ENCODE assay signal across 8 cellular contexts in the genomic region with DNA sequence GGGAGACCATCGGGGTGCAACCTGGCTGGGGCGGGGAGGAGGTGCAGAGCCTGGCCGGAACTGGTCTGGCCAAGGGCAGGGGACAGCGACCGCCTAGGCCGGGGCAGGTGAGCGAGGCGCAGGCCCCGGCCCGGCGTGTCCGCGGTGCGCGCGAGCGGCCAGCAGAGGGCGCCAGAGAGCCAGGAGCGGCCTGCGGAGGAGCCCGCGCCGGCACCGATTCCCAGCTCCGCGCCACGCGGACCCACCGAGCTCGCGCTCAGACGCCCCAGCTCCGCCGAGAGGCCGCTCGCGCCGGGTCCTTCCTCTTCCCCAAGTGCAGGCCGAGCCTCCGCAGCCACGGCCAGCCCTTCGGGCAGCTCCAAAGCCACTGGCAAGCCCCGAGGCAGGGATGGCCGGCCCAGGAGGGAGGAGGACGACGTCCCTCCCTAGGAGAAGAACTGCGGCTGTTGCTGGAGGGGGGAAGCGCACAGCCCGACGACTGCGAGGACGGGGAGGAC.
DNase-seq lines count a peak whose midpoint lies in the region; FAIRE-seq and TF ChIP-seq lines count a peak whose summit lies in the region.
"Not testable (repeated sequence)": the region's sequence is repeated elsewhere in the genome, so short reads cannot be mapped to it uniquely, and the experiment has no call there.

No MANE protein-coding gene starts in this region.

- FAIRE-seq in GM12891 (lab: Jason Lieb, UNC), result not testable (repeated sequence)

- TF ChIP-seq POLR2A in GM12891 (IDR thresholded peaks at IDR 0.05; ENCODE audit: low read depth, low read length), result not testable (repeated sequence)

- DNase-seq in 8988T, result peak; percentile 56
- DNase-seq in GM12891 (ENCODE audit: insufficient read length, low spot score), result peak; percentile 58
- DNase-seq in NCI-H2171 (lab: John Stamatoyannopoulos, UW), result peak; percentile 5
- DNase-seq in activated CD4-positive, alpha-beta T cell treated with anti-CD3 and anti-CD28 coated beads for 1 hour, result peak; percentile 12
- DNase-seq in anterior cingulate cortex (lab: John Stamatoyannopoulos, UW), result peak in 34 of 58 donors; percentile 2 to 67 (median 22)
- peak; percentile 4 for DNase-seq in foreskin melanocyte
- DNase-seq in middle frontal gyrus (ENCODE audit: extremely low spot score, low spot score), result peak; percentile 20
- DNase-seq in stimulated activated CD4-positive, alpha-beta T cell treated with anti-CD3 and anti-CD28 coated beads, Interleukin-1b, Interleukin-23, amount 100 ng/mL, for 48 hours, result peak; percentile 44

Comparison
In these comparisons a context has a peak if more than half of its experiments do, and no peak if none do; other contexts are left out.
1. Peak in every context shown above with its lines: DNase-seq.
2. DNase-seq: peak in every context shown above with its lines; median percentile 58 in GM12891; 56 in 8988T; 44 in stimulated activated CD4-positive, alpha-beta T cell treated with anti-CD3 and anti-CD28 coated beads, Interleukin-1b, Interleukin-23, amount 100 ng/mL, for 48 hours; 22 in anterior cingulate cortex; 20 in middle frontal gyrus; 12 in activated CD4-positive, alpha-beta T cell treated with anti-CD3 and anti-CD28 coated beads for 1 hour; 5 in NCI-H2171; 4 in foreskin melanocyte.